Comparison of ENCODE assay signal across 8 cellular contexts in the genomic region with DNA sequence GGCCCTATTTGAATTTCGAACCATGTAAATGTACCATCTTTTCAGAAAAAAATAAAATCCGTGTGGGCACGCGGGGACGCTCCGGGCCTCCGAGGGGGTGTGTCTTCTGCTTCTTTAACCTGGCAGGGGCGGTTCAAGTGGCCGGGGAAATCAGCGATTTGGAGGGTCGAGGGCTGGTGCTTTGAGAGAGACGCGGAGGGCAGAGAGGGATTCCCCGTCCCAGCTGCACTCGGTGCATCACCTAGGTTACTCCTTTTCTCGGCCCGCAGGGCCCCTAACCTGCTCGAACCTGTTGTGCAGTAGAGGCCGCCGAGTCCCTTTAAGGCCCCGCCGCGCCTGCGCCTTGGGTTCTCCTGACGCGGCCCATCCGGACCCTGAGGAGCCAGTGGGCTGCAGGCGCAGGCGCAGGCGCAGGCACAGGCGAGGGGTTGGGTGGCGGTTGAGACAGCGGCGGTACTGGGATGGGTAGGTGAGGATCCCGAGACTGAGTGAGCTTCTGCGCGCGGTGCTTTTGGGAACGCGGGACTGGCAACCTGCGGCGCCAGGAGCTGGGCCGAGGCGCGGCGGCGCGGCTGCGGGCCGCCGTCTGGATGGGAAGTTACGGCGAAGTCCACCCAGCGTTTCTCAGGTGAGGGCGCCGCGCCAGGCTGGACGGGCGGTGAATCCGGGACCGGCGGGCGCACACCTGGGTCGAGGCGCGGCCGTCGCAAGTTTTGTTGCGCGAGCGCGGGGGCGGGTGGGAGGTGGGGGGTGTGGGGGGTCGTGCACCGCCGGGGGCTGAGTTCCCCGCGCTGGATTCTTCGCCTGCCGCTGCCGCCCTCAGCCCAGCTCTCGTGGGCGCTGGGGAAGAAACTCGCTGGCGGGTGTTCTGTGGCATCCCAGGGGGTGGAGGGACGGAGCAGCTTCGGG. TPM values are rescaled to one million over a fixed set of nuclear protein-coding genes. Genes with fewer than 3 reads are reported as not detected.
DNase-seq lines count a peak whose midpoint lies in the region; ATAC-seq and TF ChIP-seq lines count a peak whose summit lies in the region.

A gene with protein sequence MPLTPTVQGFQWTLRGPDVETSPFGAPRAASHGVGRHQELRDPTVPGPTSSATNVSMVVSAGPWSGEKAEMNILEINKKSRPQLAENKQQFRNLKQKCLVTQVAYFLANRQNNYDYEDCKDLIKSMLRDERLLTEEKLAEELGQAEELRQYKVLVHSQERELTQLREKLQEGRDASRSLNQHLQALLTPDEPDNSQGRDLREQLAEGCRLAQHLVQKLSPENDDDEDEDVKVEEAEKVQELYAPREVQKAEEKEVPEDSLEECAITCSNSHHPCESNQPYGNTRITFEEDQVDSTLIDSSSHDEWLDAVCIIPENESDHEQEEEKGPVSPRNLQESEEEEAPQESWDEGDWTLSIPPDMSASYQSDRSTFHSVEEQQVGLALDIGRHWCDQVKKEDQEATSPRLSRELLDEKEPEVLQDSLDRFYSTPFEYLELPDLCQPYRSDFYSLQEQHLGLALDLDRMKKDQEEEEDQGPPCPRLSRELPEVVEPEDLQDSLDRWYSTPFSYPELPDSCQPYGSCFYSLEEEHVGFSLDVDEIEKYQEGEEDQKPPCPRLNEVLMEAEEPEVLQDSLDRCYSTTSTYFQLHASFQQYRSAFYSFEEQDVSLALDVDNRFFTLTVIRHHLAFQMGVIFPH (plus strand): TSS at position 417 of the 909 bp plus-strand sequence. CDS start 4,950 bp downstream, outside the sequence.

- peak within 1 kb of the TSS; percentile 57 to 73 for H3K4me3 ChIP-seq in CD4-positive, alpha-beta memory T cell (ENCODE audit: low read length in 2 of 2)
- H3K4me3 ChIP-seq in IMR-90 (ENCODE audit: insufficient read depth, low read depth, low read length): peak within 1 kb of the TSS; percentile 86
- H3K4me3 ChIP-seq in fibroblast of mammary gland (ENCODE audit: control insufficient read depth, low read depth, low read length): peak within 1 kb of the TSS; percentile 69

- H3K4me3 Mint-ChIP-seq in CD4-positive, alpha-beta memory T cell: peak within 1 kb of the TSS; percentile 87 to 97 (median 92)
- peak within 1 kb of the TSS; percentile 82 to 99 (median 90) for H3K4me3 Mint-ChIP-seq in naive thymus-derived CD8-positive, alpha-beta T cell
- peak within 1 kb of the TSS; percentile 90 for H3K4me3 Mint-ChIP-seq in stimulated activated memory B cell treated with anti-CD40 and anti-IgM and Interleukin-4, amounts not matched to agents 10 μg/mL and 1 μg/mL and 100 μg/mL, for 72 hours

- H3K27ac Mint-ChIP-seq in CD4-positive, alpha-beta memory T cell: peak within 1 kb of the TSS; percentile 75 to 96 (median 88)
- H3K27ac Mint-ChIP-seq in naive thymus-derived CD8-positive, alpha-beta T cell: peak within 1 kb of the TSS; percentile 73 to 96 (median 93)
- H3K27ac Mint-ChIP-seq in stimulated activated memory B cell treated with anti-CD40 and anti-IgM and Interleukin-4, amounts not matched to agents 10 μg/mL and 1 μg/mL and 100 μg/mL, for 72 hours: peak within 1 kb of the TSS; percentile 92

- H2AK5ac ChIP-seq in IMR-90 (ENCODE audit: low read depth, low read length): peak within 1 kb of the TSS; percentile 73

- peak within 1 kb of the TSS; percentile 88; the same call in 1 of the 2 replicates for H2BK20ac ChIP-seq in IMR-90 (ENCODE audit: low read depth, low read length)

- no TSS peak for BruUV-seq in IMR-90 (replicated peaks; lab: Mats Ljungman, UMichigan)

- no peaks in the 10 kb centered on the region for H3K36me3 ChIP-seq in CD4-positive, alpha-beta memory T cell (ENCODE audit: insufficient read depth, low read length)
- peaks cover 2% of the 10 kb centered on the region; the same call in 1 of the 2 replicates for H3K36me3 ChIP-seq in IMR-90 (ENCODE audit: control insufficient read depth, insufficient read depth, low read length)

- POLR2A ChIA-PET in CD4-positive, alpha-beta memory T cell (lab: Charles Lee; ENCODE audit: partially characterized antibody): no interaction called here
- POLR2A ChIA-PET in IMR-90 (lab: Charles Lee; ENCODE audit: unreplicated experiment): no interaction called here
- POLR2A ChIA-PET in naive thymus-derived CD8-positive, alpha-beta T cell (lab: Charles Lee): no interaction called here

- no peaks in the 10 kb centered on the region for H4K20me1 ChIP-seq in IMR-90 (ENCODE audit: insufficient read depth, low read length)

- H2AK9ac ChIP-seq in IMR-90 (replicated peaks; ENCODE audit: low read depth, low read length, poor library complexity): peak within 1 kb of the TSS; percentile 73

- peaks cover 8% of the 10 kb centered on the region for H3K4me1 ChIP-seq in CD4-positive, alpha-beta memory T cell (ENCODE audit: insufficient read depth, low read length)
- no peaks in the 10 kb centered on the region for H3K4me1 ChIP-seq in IMR-90 (ENCODE audit: control insufficient read depth, insufficient read depth, low read length)

- no peaks in the 10 kb centered on the region; the same call in 1 of the 2 replicates for H3K9me1 ChIP-seq in IMR-90 (ENCODE audit: insufficient read depth, low read length)

- peak within 1 kb of the TSS; percentile 33 for H3K56ac ChIP-seq in IMR-90 (ENCODE audit: extremely low read depth, insufficient read depth, low read length)

- peak; percentile 98 for ATAC-seq in IMR-90 (ENCODE audit: low read depth)
- ATAC-seq in naive thymus-derived CD8-positive, alpha-beta T cell: peak; percentile 94 to 97
- ATAC-seq in stimulated activated memory B cell treated with anti-CD40 and anti-IgM and Interleukin-4, amounts not matched to agents 10 μg/mL and 1 μg/mL and 100 μg/mL, for 72 hours: peak; percentile 99

- H2BK120ac ChIP-seq in IMR-90 (ENCODE audit: low read depth, low read length): peak within 1 kb of the TSS; percentile 66

- H3K18ac ChIP-seq in IMR-90 (ENCODE audit: low read depth, low read length): peak within 1 kb of the TSS; percentile 86

- peaks cover 5 to 8% of the 10 kb centered on the region in 2 donors for H3K36me3 Mint-ChIP-seq in CD4-positive, alpha-beta memory T cell
- H3K36me3 Mint-ChIP-seq in naive thymus-derived CD8-positive, alpha-beta T cell: peaks cover 0 to 10% (median 3%) of the 10 kb centered on the region in 3 donors
- H3K36me3 Mint-ChIP-seq in stimulated activated memory B cell treated with anti-CD40 and anti-IgM and Interleukin-4, amounts not matched to agents 10 μg/mL and 1 μg/mL and 100 μg/mL, for 72 hours: peaks cover 3% of the 10 kb centered on the region

- DNase-seq in CD4-positive, alpha-beta memory T cell: peak; percentile 67 to 90 (median 69)
- DNase-seq in GM20000 (ENCODE audit: low spot score): peak; percentile 88
- peak; percentile 69 for DNase-seq in IMR-90
- DNase-seq in RPMI7951 (ENCODE audit: low read depth): peak; percentile 73
- peak; percentile 74 to 79 for DNase-seq in activated T-helper 1 cell treated with anti-CD3 and anti-CD28 coated beads, Interleukin-2, amount 50 U/mL, for 16 hours (ENCODE audit: low read depth in 1 of 2, low spot score in 1 of 2)
- peak; percentile 79 for DNase-seq in fibroblast of mammary gland (ENCODE audit: low read depth)
- peak; percentile 63 to 94 (median 80) for DNase-seq in naive thymus-derived CD8-positive, alpha-beta T cell

- H3K27me3 Mint-ChIP-seq in CD4-positive, alpha-beta memory T cell: peaks cover 0 to 4% of the 10 kb centered on the region in 2 donors
- H3K27me3 Mint-ChIP-seq in naive thymus-derived CD8-positive, alpha-beta T cell: peaks cover 1 to 22% (median 8%) of the 10 kb centered on the region in 5 donors
- peaks cover 24% of the 10 kb centered on the region for H3K27me3 Mint-ChIP-seq in stimulated activated memory B cell treated with anti-CD40 and anti-IgM and Interleukin-4, amounts not matched to agents 10 μg/mL and 1 μg/mL and 100 μg/mL, for 72 hours

- in situ Hi-C loops in IMR-90 (cut with MboI; ENCODE audit: low sequenced_read_pairs): no loop called here

- dilution Hi-C loops in IMR-90 (cut with HindIII; ENCODE audit: low sequenced_read_pairs, unreplicated experiment): no loop called here

- TF ChIP-seq RAD21 in IMR-90 (IDR thresholded peaks at IDR 0.05; ENCODE audit: low read length): no peak

- CTCF ChIA-PET in CD4-positive, alpha-beta memory T cell (lab: Charles Lee; ENCODE audit: partially characterized antibody): no interaction called here
- CTCF ChIA-PET in IMR-90 (lab: Yijun Ruan, JAX): no interaction called here

- intact Hi-C loops in CD4-positive, alpha-beta memory T cell (cut with micrococcal nuclease): loop anchor here (10.0 kb wide), 1 partner anchor 205 kb away; no protein-coding TSS in a partner anchor
- intact Hi-C loops in IMR-90 (cut with micrococcal nuclease): no loop called here

- peak within 1 kb of the TSS; percentile 100 for H2AFZ ChIP-seq in IMR-90 (replicated peaks; ENCODE audit: low read length, poor library complexity)

- peak within 1 kb of the TSS; percentile 97 for H3K4me2 ChIP-seq in IMR-90 (ENCODE audit: low read depth, low read length)

- 2% methylated on average over 29 of the region's 87 CpGs; no CpG with 5 or more reads in 1 of the 2 experiments for WGBS in IMR-90 (ENCODE audit: extremely low coverage in 2 of 2, insufficient read length in 1 of 2), 2 experiments

- H3K9me3 Mint-ChIP-seq in CD4-positive, alpha-beta memory T cell: no peaks in the 10 kb centered on the region
- no peaks in the 10 kb centered on the region for H3K9me3 Mint-ChIP-seq in naive thymus-derived CD8-positive, alpha-beta T cell
- H3K9me3 Mint-ChIP-seq in stimulated activated memory B cell treated with anti-CD40 and anti-IgM and Interleukin-4, amounts not matched to agents 10 μg/mL and 1 μg/mL and 100 μg/mL, for 72 hours: no peaks in the 10 kb centered on the region

- no peaks in the 10 kb centered on the region for H3K27me3 ChIP-seq in CD4-positive, alpha-beta memory T cell (ENCODE audit: insufficient read depth, low read length)
- H3K27me3 ChIP-seq in IMR-90 (ENCODE audit: control insufficient read depth, insufficient read depth, low read length): peaks cover 1% of the 10 kb centered on the region; the same call in 1 of the 2 replicates

- H3K9me3 ChIP-seq in CD4-positive, alpha-beta memory T cell (ENCODE audit: control insufficient read depth in 1 of 2, low read length in 2 of 2): no peaks in the 10 kb centered on the region
- no peaks in the 10 kb centered on the region for H3K9me3 ChIP-seq in IMR-90 (ENCODE audit: control insufficient read depth, insufficient read depth, low read length)

- TF ChIP-seq CTCF in GM20000 (IDR thresholded peaks at IDR 0.05; ENCODE audit: extremely low read depth, missing control alignments) (no peak), IMR-90 (conservative IDR thresholded peaks at IDR 0.05; ENCODE audit: low read depth, low read length) (no peak), fibroblast of mammary gland (conservative IDR thresholded peaks at IDR 0.05; ENCODE audit: control insufficient read depth, insufficient read depth, low read depth, low read length) (no peak)

- H3K79me1 ChIP-seq in IMR-90 (ENCODE audit: low read depth in 1 of 2, low read length in 2 of 2): peaks cover 11 to 25% of the 10 kb centered on the region in 2 experiments

- peak within 1 kb of the TSS; percentile 77; the same call in 1 of the 3 replicates for H2BK15ac ChIP-seq in IMR-90 (ENCODE audit: low read depth, low read length)

- H3K14ac ChIP-seq in IMR-90 (replicated peaks; ENCODE audit: low read depth, low read length): peak within 1 kb of the TSS; percentile 24

- peak within 1 kb of the TSS; percentile 78 for H3K9ac ChIP-seq in IMR-90 (ENCODE audit: low read depth, low read length)

- TF ChIP-seq POLR2A in IMR-90 (IDR thresholded peaks at IDR 0.05; ENCODE audit: low read depth, low read length): no peak

- peak within 1 kb of the TSS; percentile 92 for H3K23ac ChIP-seq in IMR-90 (ENCODE audit: low read depth, low read length)

- peak within 1 kb of the TSS; percentile 56 for H3K4ac ChIP-seq in IMR-90 (ENCODE audit: low read depth, low read length)

- peak within 1 kb of the TSS; percentile 70 for H4K91ac ChIP-seq in IMR-90 (ENCODE audit: insufficient read depth, low read depth, low read length)

- peak within 1 kb of the TSS; percentile 93 for H4K5ac ChIP-seq in IMR-90 (ENCODE audit: low read depth, low read length)

- peak within 1 kb of the TSS; percentile 42 for H2BK5ac ChIP-seq in IMR-90 (ENCODE audit: low read depth, low read length, poor library complexity, severe bottlenecking)

- peaks cover 7 to 28% (median 15%) of the 10 kb centered on the region in 4 donors for H3K4me1 Mint-ChIP-seq in CD4-positive, alpha-beta memory T cell
- H3K4me1 Mint-ChIP-seq in naive thymus-derived CD8-positive, alpha-beta T cell: peaks cover 12 to 27% (median 21%) of the 10 kb centered on the region in 4 donors
- H3K4me1 Mint-ChIP-seq in stimulated activated memory B cell treated with anti-CD40 and anti-IgM and Interleukin-4, amounts not matched to agents 10 μg/mL and 1 μg/mL and 100 μg/mL, for 72 hours: peaks cover 22% of the 10 kb centered on the region

- H3K27ac ChIP-seq in CD4-positive, alpha-beta memory T cell (ENCODE audit: low read depth, low read length): peak within 1 kb of the TSS; percentile 49
- H3K27ac ChIP-seq in IMR-90 (ENCODE audit: insufficient read depth, low read length): peak within 1 kb of the TSS; percentile 46

- H4K8ac ChIP-seq in IMR-90 (ENCODE audit: low read depth in 2 of 2, low read length in 2 of 2): peak within 1 kb of the TSS; percentile 58 to 86

RNA-seq across cellular contexts. Expression of the gene that starts here (rescaled TPM):
- 10 to 100 TPM; 14.3 TPM for total RNA-seq in CD4-positive, alpha-beta memory T cell
- polyA plus RNA-seq in CD4-positive, alpha-beta memory T cell: 1 to 10 TPM; 4.2 to 6.3 TPM
- total RNA-seq in IMR-90 (2012; rRNA removed): 18.1 and 18.8 TPM in 2 replicates
- 6.7 and 8.7 TPM in 2 replicates for polyA plus RNA-seq in IMR-90 (2012; rRNA removed)
- polyA plus RNA-seq in IMR-90 (2012; cell fraction: cytosol; rRNA removed): 7.9 and 12.1 TPM in 2 replicates
- polyA plus RNA-seq in IMR-90 (2012; cell fraction: nucleus; rRNA removed; ENCODE audit: low replicate concordance): 13.9 and 33.7 TPM in 2 replicates
- 5.5 and 8.0 TPM in 2 replicates for total RNA-seq in RPMI7951 (2014; rRNA removed; shearing (Covaris generic))
- total RNA-seq in naive thymus-derived CD8-positive, alpha-beta T cell: 10 to 100 TPM; 19.6 to 22.6 TPM
- 1 to 10 TPM; 5.5 to 5.8 (median 5.7) TPM for polyA plus RNA-seq in naive thymus-derived CD8-positive, alpha-beta T cell

Comparison
In these comparisons a context has a peak if more than half of its experiments do, and no peak if none do; other contexts are left out.
1. Peak in every context shown above with its lines: DNase-seq, ATAC-seq, H3K4me3 ChIP-seq and H3K27ac ChIP-seq.